13 cellular contexts compared by ENCODE assay signal in the genomic region with DNA sequence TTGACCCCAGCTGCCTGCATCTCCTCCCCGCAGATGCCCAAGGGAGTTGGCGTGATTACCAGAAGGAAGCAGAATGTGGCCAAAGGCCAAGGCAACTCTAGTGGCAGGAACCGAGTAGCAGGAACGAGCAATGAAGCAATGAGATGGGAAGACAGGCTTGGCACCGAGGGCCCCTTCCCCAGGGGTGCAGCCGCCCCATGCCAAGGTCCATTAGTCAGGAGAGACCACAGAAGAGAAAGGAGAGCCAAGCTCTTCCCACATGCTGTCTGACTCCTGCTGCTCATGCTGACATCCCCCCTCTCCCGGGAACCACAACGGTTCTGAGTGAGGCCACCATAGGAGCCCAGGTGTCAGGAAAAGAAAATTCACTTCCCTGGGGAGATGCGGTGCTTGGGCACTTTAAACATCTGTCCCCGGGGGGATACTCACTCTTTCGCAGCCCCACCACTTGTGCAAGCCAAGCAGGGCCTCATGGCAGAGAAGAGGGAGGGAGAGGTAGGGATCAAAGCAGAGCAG.
A peak's percentile ranks its signal among the peaks of the same experiment; 100 is the strongest.
DNase-seq lines count a peak whose midpoint lies in the region; ATAC-seq and TF ChIP-seq lines count a peak whose summit lies in the region.
"Had no signal": no experiment of that assay in that cellular context is flagged by ENCODE, and none has a peak within 500 bp of the region (broad histone marks: within the 10 kb centered on the region; RNA-seq: fewer than 3 reads in every experiment).

No MANE protein-coding gene starts in this region.

- H3K18ac ChIP-seq in H9 (ENCODE audit: insufficient read length, low read depth, low read length) = no peak overlapping the region

- no peak overlapping the region for H3K4ac ChIP-seq in H9 (ENCODE audit: low read depth, low read length)

- no peak overlapping the region for H2AFZ ChIP-seq in H9 (ENCODE audit: low read length)

- no peak overlapping the region for H2AK5ac ChIP-seq in H9 (ENCODE audit: insufficient read length, low read length)

- H3T11ph ChIP-seq in H9 (ENCODE audit: low read length) = no peak overlapping the region

- H3K4me1 Mint-ChIP-seq in T-helper 17 cell (peaks cover 10% of the 10 kb centered on the region), H9 (peaks cover 16 to 29% of the 10 kb centered on the region in 2 experiments)

- peak overlapping the region; percentile 27 to 74 (median 63) for H3K9ac ChIP-seq in skeletal muscle tissue (ENCODE audit: low read depth in 1 of 3, low read length in 3 of 3)
- H3K9ac ChIP-seq in H9 (ENCODE audit: extremely low read depth, insufficient read length, low read length) = no peak overlapping the region

- no peaks in the 10 kb centered on the region for H3K27me3 ChIP-seq in skeletal muscle tissue (ENCODE audit: control insufficient read depth in 3 of 3, insufficient read depth in 3 of 3, low read length in 3 of 3)
- no peaks in the 10 kb centered on the region for H3K27me3 ChIP-seq in H9 (ENCODE audit: insufficient read depth, low read length)
- H3K27me3 ChIP-seq: pancreas, uterus had no signal

- peaks cover 62 to 78% (median 72%) of the 10 kb centered on the region in 3 donors for H3K36me3 ChIP-seq in skeletal muscle tissue (ENCODE audit: control insufficient read depth in 3 of 3, insufficient read depth in 3 of 3, low read length in 3 of 3)
- H3K36me3 ChIP-seq: uterus had no signal

- WGBS in H9 (ENCODE audit: extremely low coverage, insufficient read length, low lambda C conversion rate) = no CpG with 5 or more reads among the region's 11 CpGs

- H4K91ac ChIP-seq in H9 (ENCODE audit: insufficient read length, low read depth, low read length) = no peak overlapping the region

- H3K9me3 Mint-ChIP-seq in H9 = no peaks in the 10 kb centered on the region; a peak in 2 of 5 replicates
- H3K9me3 Mint-ChIP-seq: activated naive CD4-positive, alpha-beta T cell treated with anti-CD3 and anti-CD28 coated beads for 36 hours had no signal

- peak overlapping the region in 1 of 3 donors; percentile 35 for H3K4me3 ChIP-seq in skeletal muscle tissue (ENCODE audit: low read length in 3 of 3)
- H3K4me3 ChIP-seq: pancreas, uterus had no signal

- H3K23ac ChIP-seq in H9 (ENCODE audit: insufficient read length, low read depth, low read length) = no peak overlapping the region

- peak overlapping the region; percentile 65 for H3K27ac Mint-ChIP-seq in T-helper 17 cell
- no peak overlapping the region; a peak in 1 of 7 replicates for H3K27ac Mint-ChIP-seq in H9
- H3K27ac Mint-ChIP-seq: activated naive CD4-positive, alpha-beta T cell treated with anti-CD3 and anti-CD28 coated beads for 36 hours had no signal

- H3K4me2 ChIP-seq in H9 (ENCODE audit: insufficient read depth, insufficient read length, low read length) = no peak overlapping the region

- no peaks in the 10 kb centered on the region for H4K20me1 ChIP-seq in H9 (ENCODE audit: control insufficient read depth, insufficient read depth, insufficient read length)

- H3K79me2 ChIP-seq in H9 (ENCODE audit: insufficient read depth, low read length) = no peaks in the 10 kb centered on the region

- no peak overlapping the region for H3K56ac ChIP-seq in H9 (ENCODE audit: insufficient read length, low read depth, low read length)

- H3K23me2 ChIP-seq in H9 (ENCODE audit: insufficient read length, low read depth, low read length, poor library complexity, severe bottlenecking) = no peaks in the 10 kb centered on the region

- H3K27ac ChIP-seq in skeletal muscle tissue (ENCODE audit: low read depth, low read length) (peak overlapping the region; percentile 84), H9 (ENCODE audit: insufficient read length, low read depth, low read length) (no peak overlapping the region)
- H3K27ac ChIP-seq: uterus had no signal

- no peak overlapping the region for H2BK12ac ChIP-seq in H9 (ENCODE audit: insufficient read length, low read depth, low read length)

- no peak for ATAC-seq in T-helper 17 cell
- ATAC-seq: pancreas had no signal

- no peak overlapping the region for H2BK15ac ChIP-seq in H9 (ENCODE audit: low read depth, low read length)

- H2BK20ac ChIP-seq in H9 (ENCODE audit: low read depth, low read length, poor library complexity, severe bottlenecking) = no peak overlapping the region

- TF ChIP-seq CTCF in H9 (conservative IDR thresholded peaks at IDR 0.05) = no peak

- no peak overlapping the region for H3K14ac ChIP-seq in H9 (ENCODE audit: insufficient read depth, low read length)

- H2BK5ac ChIP-seq in H9 (ENCODE audit: insufficient read length, low read length) = no peak overlapping the region

- no peak overlapping the region for H3K4me3 Mint-ChIP-seq in T-helper 17 cell
- H3K4me3 Mint-ChIP-seq in H9 = no peak overlapping the region
- H3K4me3 Mint-ChIP-seq: activated naive CD4-positive, alpha-beta T cell treated with anti-CD3 and anti-CD28 coated beads for 36 hours had no signal

- no peaks in the 10 kb centered on the region for H3K79me1 ChIP-seq in H9 (ENCODE audit: insufficient read depth, low read depth, low read length, poor library complexity, severe bottlenecking)

- H3K36me3 Mint-ChIP-seq in T-helper 17 cell (ENCODE audit: low read depth) (peaks cover 7% of the 10 kb centered on the region), H9 (ENCODE audit: insufficient read depth in 1 of 3, low read depth in 3 of 3) (peaks cover 0 to 25% (median 9%) of the 10 kb centered on the region in 3 experiments; a peak in 6 of 7 replicates)

- H2BK120ac ChIP-seq in H9 (ENCODE audit: low read depth, low read length, poor library complexity, severe bottlenecking) = no peak overlapping the region

- no peak overlapping the region for H4K8ac ChIP-seq in H9 (replicated peaks; ENCODE audit: insufficient read length, low read depth, low read length)

- H3K9me3 ChIP-seq in T-helper 17 cell (ENCODE audit: control insufficient read depth, low read length, poor library complexity, severe bottlenecking) (no peaks in the 10 kb centered on the region), skeletal muscle tissue (ENCODE audit: control insufficient read depth in 3 of 3, low read length in 3 of 3) (no peaks in the 10 kb centered on the region), H9 (ENCODE audit: control insufficient read depth, low read depth, low read length) (no peaks in the 10 kb centered on the region)
- H3K9me3 ChIP-seq: pancreas, uterus had no signal

- H3K4me1 ChIP-seq in skeletal muscle tissue (ENCODE audit: control insufficient read depth in 3 of 3, insufficient read depth in 3 of 3, low read length in 3 of 3) = peaks cover 67 to 97% (median 92%) of the 10 kb centered on the region in 3 donors
- H3K4me1 ChIP-seq in H9 (ENCODE audit: insufficient read depth, low read length) = no peaks in the 10 kb centered on the region; the same call in 1 of the 2 replicates
- H3K4me1 ChIP-seq: uterus had no signal

- H4K5ac ChIP-seq in H9 (ENCODE audit: insufficient read length, low read depth, low read length) = no peak overlapping the region

- no peaks in the 10 kb centered on the region for H3K27me3 Mint-ChIP-seq in T-helper 17 cell
- H3K27me3 Mint-ChIP-seq in H9 (ENCODE audit: low read depth) = no peaks in the 10 kb centered on the region; the same call in 1 of the 2 replicates

- peak; percentile 28 for DNase-seq in H4 (ENCODE audit: low spot score)
- DNase-seq in T-helper 17 cell = no peak
- peak; percentile 94 for DNase-seq in glomerular visceral epithelial cell (ENCODE audit: extremely low spot score)
- DNase-seq in NCI-H510A (lab: John Stamatoyannopoulos, UW) = no peak
- no peak for DNase-seq in MV-4-11 (lab: John Stamatoyannopoulos, UW)
- no peak for DNase-seq in H9
- no peak for DNase-seq in ureter (ENCODE audit: low spot score)
- DNase-seq: activated CD4-positive, CD25-positive, alpha-beta regulatory T cell treated with anti-CD3 and anti-CD28 coated beads, Interleukin-2, amount 50 U/mL, for 72 hours; activated naive CD4-positive, alpha-beta T cell treated with anti-CD3 and anti-CD28 coated beads for 36 hours; OCI-M1; uterus had no signal

Comparison
In these comparisons a context has a peak if more than half of its experiments do, and no peak if none do; other contexts are left out.
1. DNase-seq: peak in H4 (single experiment) and glomerular visceral epithelial cell (single experiment); none in T-helper 17 cell (0 of 3), NCI-H510A (single experiment), MV-4-11 (single experiment), H9 (single experiment) and ureter (single experiment).